In genomic region chr16:25048146-25048618, GRCh38 we compare ENCODE assay signal across 8 cellular contexts. TPM values are rescaled to one million over a fixed set of nuclear protein-coding genes. Genes with fewer than 3 reads are reported as not detected.
A peak's percentile ranks its signal among the peaks of the same experiment; 100 is the strongest.
DNase-seq lines count a peak whose midpoint lies in the region; ATAC-seq, FAIRE-seq and TF ChIP-seq lines count a peak whose summit lies in the region.

No MANE protein-coding gene starts in this region.

- no peaks in the 10 kb centered on the region for H3K9me3 ChIP-seq in CD8-positive, alpha-beta T cell (ENCODE audit: low read length)
- H3K9me3 ChIP-seq in PC-3 (ENCODE audit: low read length) (no peaks in the 10 kb centered on the region), pancreas (no peaks in the 10 kb centered on the region)

- no peak for TF ChIP-seq CTCF in CD8-positive, alpha-beta T cell (IDR thresholded peaks at IDR 0.05)
- no peak for TF ChIP-seq CTCF in PC-3 (conservative IDR thresholded peaks at IDR 0.05; ENCODE audit: low read depth, low read length)
- TF ChIP-seq CTCF in pancreas (IDR thresholded peaks at IDR 0.05) = no peak

- intact Hi-C loops in CD8-positive, alpha-beta T cell (cut with DNase I, micrococcal nuclease) = loop anchor here in 1 of 2 experiments (2.0 kb wide), 1 partner anchor 19 kb away; no protein-coding TSS in a partner anchor
- intact Hi-C loops in PC-3 (cut with micrococcal nuclease) (loop anchor here (2.0 to 10.0 kb wide), 5 partner anchors 13 to 513 kb away; partner anchors contain the start of genes LCMT1, RBBP6 and SLC5A11), pancreas (cut with DNase I) (no loop called here)

- CTCF ChIA-PET in CD8-positive, alpha-beta T cell (lab: Charles Lee) = interaction anchor here (0.9 to 7.3 kb wide), 4 partner anchors 29 to 61 kb away, joined by 3 to 79 read pairs (median 4); partner anchors contain the start of genes ARHGAP17 and LCMT1
- CTCF ChIA-PET in PC-3 (lab: Charles Lee) = no interaction called here

- H3K4me1 Mint-ChIP-seq in CD8-positive, alpha-beta T cell (ENCODE audit: low read depth) = peaks cover 43% of the 10 kb centered on the region
- peaks cover 23 to 31% of the 10 kb centered on the region in 2 donors for H3K4me1 Mint-ChIP-seq in effector memory CD8-positive, alpha-beta T cell (ENCODE audit: low read depth in 2 of 2)

- no peaks in the 10 kb centered on the region for H3K36me3 ChIP-seq in CD8-positive, alpha-beta T cell (ENCODE audit: insufficient read depth, low read length)
- H3K36me3 ChIP-seq in PC-3 (ENCODE audit: low read depth, low read length) = no peaks in the 10 kb centered on the region
- H3K36me3 ChIP-seq in pancreas = no peaks in the 10 kb centered on the region

- H3K4me2 ChIP-seq in PC-3 (ENCODE audit: low read length) = peak overlapping the region; percentile 68

- H3K27ac Mint-ChIP-seq in CD8-positive, alpha-beta T cell = peak overlapping the region; percentile 98
- H3K27ac Mint-ChIP-seq in effector memory CD8-positive, alpha-beta T cell = peak overlapping the region; percentile 98

- BruUV-seq in PC-3 (replicated peaks; lab: Mats Ljungman, UMichigan) = TSS peak; percentile 55

- peak overlapping the region; percentile 93 for H3K9ac ChIP-seq in PC-3 (ENCODE audit: low read length)

- no peaks in the 10 kb centered on the region for H3K27me3 Mint-ChIP-seq in CD8-positive, alpha-beta T cell (ENCODE audit: low read depth)
- H3K27me3 Mint-ChIP-seq in effector memory CD8-positive, alpha-beta T cell = no peaks in the 10 kb centered on the region

- no peak for DNase-seq in CD8-positive, alpha-beta T cell
- no peak for DNase-seq in PC-3
- no peak for DNase-seq in effector memory CD8-positive, alpha-beta T cell
- no peak for DNase-seq in pancreas
- DNase-seq in dermis blood vessel endothelial cell = no peak
- DNase-seq in superior temporal gyrus (ENCODE audit: extremely low spot score) = no peak
- DNase-seq in nucleus accumbens (lab: John Stamatoyannopoulos, UW) = no peak

- no peak for ATAC-seq in CD8-positive, alpha-beta T cell
- no peak for ATAC-seq in PC-3
- ATAC-seq in effector memory CD8-positive, alpha-beta T cell (replicated peaks) = no peak
- no peak for ATAC-seq in pancreas
- ATAC-seq in HG02981 (IDR thresholded peaks at IDR 0.05; ENCODE audit: unreplicated experiment) = no peak

- POLR2A ChIA-PET in CD8-positive, alpha-beta T cell (lab: Charles Lee) = interaction anchor here (1.1 to 4.1 kb wide), 10 partner anchors 13 to 508 kb away, joined by 3 to 38 read pairs (median 9); partner anchors contain the start of genes ARHGAP17, LCMT1 and RBBP6
- POLR2A ChIA-PET in PC-3 (lab: Charles Lee; ENCODE audit: unreplicated experiment) = interaction anchor here (0.6 kb wide), 2 partner anchors 97 to 222 kb away, joined by 4 to 7 read pairs; no protein-coding TSS in a partner anchor

- no peaks in the 10 kb centered on the region for H3K36me3 Mint-ChIP-seq in CD8-positive, alpha-beta T cell
- H3K36me3 Mint-ChIP-seq in effector memory CD8-positive, alpha-beta T cell (ENCODE audit: insufficient read depth) = peaks cover 9% of the 10 kb centered on the region

- H3K9me3 Mint-ChIP-seq in CD8-positive, alpha-beta T cell = no peaks in the 10 kb centered on the region
- H3K9me3 Mint-ChIP-seq in effector memory CD8-positive, alpha-beta T cell = no peaks in the 10 kb centered on the region

- H3F3A ChIP-seq in PC-3 (ENCODE audit: low read length, unreplicated experiment) = no peaks in the 10 kb centered on the region

- peak overlapping the region; percentile 5; the same call in 1 of the 2 replicates for H2AFZ ChIP-seq in PC-3 (ENCODE audit: low read length)

- H3K27ac ChIP-seq in CD8-positive, alpha-beta T cell (ENCODE audit: low read depth, low read length) = peak overlapping the region; percentile 74
- peak overlapping the region; percentile 92 for H3K27ac ChIP-seq in PC-3 (ENCODE audit: low read length)
- H3K27ac ChIP-seq in pancreas = peak overlapping the region; percentile 62 to 91 (median 80)

- H3K9me2 ChIP-seq in PC-3 (replicated peaks; ENCODE audit: low read length) = no peaks in the 10 kb centered on the region

- 41 to 43% methylated on average over 4 of the region's 4 CpGs for WGBS in pancreas, 2 donors

- H3K27me3 ChIP-seq in CD8-positive, alpha-beta T cell (ENCODE audit: insufficient read depth, low read length) = no peaks in the 10 kb centered on the region
- H3K27me3 ChIP-seq in PC-3 (ENCODE audit: low read length) (no peaks in the 10 kb centered on the region), pancreas (no peaks in the 10 kb centered on the region)

- H3K4me3 Mint-ChIP-seq in CD8-positive, alpha-beta T cell = peak overlapping the region; percentile 87
- H3K4me3 Mint-ChIP-seq in effector memory CD8-positive, alpha-beta T cell = peak overlapping the region; percentile 91 to 92

- no peak for FAIRE-seq in pancreas (lab: Jason Lieb, UNC)

- no peaks in the 10 kb centered on the region for H4K20me1 ChIP-seq in PC-3 (ENCODE audit: low read length)

- peaks cover 39% of the 10 kb centered on the region for H3K4me1 ChIP-seq in CD8-positive, alpha-beta T cell (ENCODE audit: insufficient read depth, low read length)
- H3K4me1 ChIP-seq in PC-3 (ENCODE audit: insufficient read depth, low read length) (peaks cover 40% of the 10 kb centered on the region), pancreas (peaks cover 0 to 20% (median 16%) of the 10 kb centered on the region in 3 donors)

- peak overlapping the region; percentile 64 for H3K4me3 ChIP-seq in CD8-positive, alpha-beta T cell (ENCODE audit: low read depth, low read length)
- H3K4me3 ChIP-seq in PC-3 (ENCODE audit: low read length) = peak overlapping the region; percentile 56
- H3K4me3 ChIP-seq in pancreas = peak overlapping the region in 2 of 4 donors; percentile 22 to 41

- no peaks in the 10 kb centered on the region for H3K79me2 ChIP-seq in PC-3 (ENCODE audit: low read length)

RNA-seq across cellular contexts. Expression of gene ARHGAP17, which starts 33.0 kb away (rescaled TPM):
- total RNA-seq in CD8-positive, alpha-beta T cell = 10 to 100 TPM; 53.8 to 62.8 TPM
- total RNA-seq in PC-3 (2014; rRNA removed) (12.8 and 15.7 TPM in 2 replicates), pancreas (10 to 100 TPM; 15.2 to 44.5 (median 24.1) TPM), dermis blood vessel endothelial cell (59.9 and 81.3 TPM in 2 replicates)
- 10 to 100 TPM; 27.3 to 39.9 TPM for polyA plus RNA-seq in pancreas
